8 cellular contexts compared by ENCODE assay signal in genomic region chr13:110525328-110526319, GRCh38. TPM values are rescaled to one million over a fixed set of nuclear protein-coding genes. Genes with fewer than 3 reads are reported as not detected.
DNase-seq lines count a peak whose midpoint lies in the region; ATAC-seq lines count a peak whose summit lies in the region.

No MANE protein-coding gene starts in this region.

- DNase-seq in activated CD4-positive, alpha-beta T cell treated with anti-CD3 and anti-CD28 coated beads for 48 hours: peak; percentile 10
- DNase-seq in activated CD4-positive, alpha-beta T cell treated with anti-CD3 and anti-CD28 coated beads, Interleukin-2, amount 50 U/mL, for 48 hours: no peak
- DNase-seq in NCI-H2107 (lab: John Stamatoyannopoulos, UW) (peak; percentile 90), left ventricle myocardium superior (peak; percentile 69), G401 (ENCODE audit: low spot score) (no peak), dedifferentiated amniotic fluid mesenchymal stem cell (ENCODE audit: extremely low spot score) (no peak), middle frontal gyrus (ENCODE audit: extremely low spot score, low spot score) (no peak)

- intact Hi-C loops in left ventricle myocardium superior (cut with micrococcal nuclease): no loop called here

- ATAC-seq in HG02840 (IDR thresholded peaks at IDR 0.05; ENCODE audit: low FRiP score, unreplicated experiment) (peak; percentile 71), left ventricle myocardium superior (peak; percentile 74)

- in situ Hi-C loops in G401 (cut with HindIII; ENCODE audit: low sequenced_read_pairs): no loop called here

RNA-seq across cellular contexts. Expression of gene RAB20, which starts 35.9 kb away (rescaled TPM):
- 10.3 TPM for total RNA-seq in left ventricle myocardium superior
- 0.43 and 0.75 TPM in 2 replicates for total RNA-seq in G401 (2014; rRNA removed; shearing (Covaris generic))

Comparison
In these comparisons a context has a peak if more than half of its experiments do, and no peak if none do; other contexts are left out.
1. DNase-seq: peak in activated CD4-positive, alpha-beta T cell treated with anti-CD3 and anti-CD28 coated beads for 48 hours (single experiment), NCI-H2107 (single experiment) and left ventricle myocardium superior (single experiment); none in activated CD4-positive, alpha-beta T cell treated with anti-CD3 and anti-CD28 coated beads, Interleukin-2, amount 50 U/mL, for 48 hours (0 of 2), G401 (single experiment), dedifferentiated amniotic fluid mesenchymal stem cell (single experiment) and middle frontal gyrus (single experiment).